1 cellular context compared by ENCODE assay signal in the genomic region with DNA sequence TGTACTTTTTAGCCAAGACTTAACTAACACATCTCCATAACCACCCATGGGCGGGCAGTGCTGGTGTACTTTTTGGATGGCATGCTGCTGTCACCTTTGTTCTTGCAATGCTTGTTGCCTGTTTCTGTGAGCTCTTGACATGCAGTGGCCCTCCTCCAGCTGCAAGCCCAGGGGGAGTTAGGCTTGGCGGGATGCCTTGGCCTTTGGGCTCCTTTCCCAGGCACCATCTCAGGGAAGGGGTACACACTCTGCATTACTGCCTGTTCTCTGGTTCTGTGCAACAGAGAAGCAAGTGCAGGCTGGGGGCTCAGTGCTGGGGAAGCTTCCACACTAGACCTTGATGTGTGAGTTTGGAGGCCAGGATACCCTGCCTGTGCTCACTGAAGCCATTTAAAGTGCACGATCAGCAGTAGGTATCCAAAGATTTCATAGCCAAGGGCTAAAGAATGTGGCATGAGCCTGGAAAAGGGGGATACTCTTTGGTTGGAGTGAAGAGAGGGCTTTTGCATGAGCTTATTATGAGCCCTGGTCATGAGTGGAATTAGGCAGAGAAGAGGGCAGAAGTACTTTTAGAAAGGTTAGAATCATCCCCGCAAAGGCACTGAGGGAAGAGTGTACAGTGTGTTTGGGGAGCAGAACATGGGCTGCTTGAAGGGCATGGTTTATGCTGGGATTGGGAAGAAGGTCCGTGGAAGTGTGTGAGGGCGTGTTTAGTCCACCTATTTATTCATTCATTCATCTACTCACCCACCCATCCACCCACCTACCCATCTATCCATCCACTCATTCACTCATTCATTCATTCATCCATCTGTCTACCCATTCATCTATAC.
TF ChIP-seq lines count a peak whose summit lies in the region.

No MANE protein-coding gene starts in this region.

TF ChIP-seq in WTC11, 78 proteins besides CTCF, POLR2A, EP300 and RAD21 (continued from another document):
- TF ChIP-seq NFYB (CRISPR knock-in tag; conservative IDR thresholded peaks at IDR 0.05; ENCODE audit: low read depth) (no peak), CBFB (CRISPR knock-in tag; IDR thresholded peaks at IDR 0.05; ENCODE audit: low read depth) (no peak), GTF2I (CRISPR knock-in tag; conservative IDR thresholded peaks at IDR 0.05) (no peak), EMX1 (CRISPR knock-in tag; IDR thresholded peaks at IDR 0.05) (peak; percentile 54; the same call in 1 of the 2 replicates), JUN (CRISPR knock-in tag; IDR thresholded peaks at IDR 0.05) (no peak), IRF1 (CRISPR knock-in tag; IDR thresholded peaks at IDR 0.05) (no peak), HMGA2 (CRISPR knock-in tag; IDR thresholded peaks at IDR 0.05) (no peak), FOXP1 (CRISPR knock-in tag; IDR thresholded peaks at IDR 0.05; ENCODE audit: borderline replicate concordance) (no peak), TEAD4 (CRISPR knock-in tag; IDR thresholded peaks at IDR 0.05) (no peak)
- TF ChIP-seq, protein P1, sequence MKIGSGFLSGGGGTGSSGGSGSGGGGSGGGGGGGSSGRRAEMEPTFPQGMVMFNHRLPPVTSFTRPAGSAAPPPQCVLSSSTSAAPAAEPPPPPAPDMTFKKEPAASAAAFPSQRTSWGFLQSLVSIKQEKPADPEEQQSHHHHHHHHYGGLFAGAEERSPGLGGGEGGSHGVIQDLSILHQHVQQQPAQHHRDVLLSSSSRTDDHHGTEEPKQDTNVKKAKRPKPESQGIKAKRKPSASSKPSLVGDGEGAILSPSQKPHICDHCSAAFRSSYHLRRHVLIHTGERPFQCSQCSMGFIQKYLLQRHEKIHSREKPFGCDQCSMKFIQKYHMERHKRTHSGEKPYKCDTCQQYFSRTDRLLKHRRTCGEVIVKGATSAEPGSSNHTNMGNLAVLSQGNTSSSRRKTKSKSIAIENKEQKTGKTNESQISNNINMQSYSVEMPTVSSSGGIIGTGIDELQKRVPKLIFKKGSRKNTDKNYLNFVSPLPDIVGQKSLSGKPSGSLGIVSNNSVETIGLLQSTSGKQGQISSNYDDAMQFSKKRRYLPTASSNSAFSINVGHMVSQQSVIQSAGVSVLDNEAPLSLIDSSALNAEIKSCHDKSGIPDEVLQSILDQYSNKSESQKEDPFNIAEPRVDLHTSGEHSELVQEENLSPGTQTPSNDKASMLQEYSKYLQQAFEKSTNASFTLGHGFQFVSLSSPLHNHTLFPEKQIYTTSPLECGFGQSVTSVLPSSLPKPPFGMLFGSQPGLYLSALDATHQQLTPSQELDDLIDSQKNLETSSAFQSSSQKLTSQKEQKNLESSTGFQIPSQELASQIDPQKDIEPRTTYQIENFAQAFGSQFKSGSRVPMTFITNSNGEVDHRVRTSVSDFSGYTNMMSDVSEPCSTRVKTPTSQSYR (CRISPR knock-in tag; IDR thresholded peaks at IDR 0.05), result no peak
